Comparison of ENCODE assay signal across 9 cellular contexts in genomic region chr14:20667957-20668356, GRCh38. TPM values are rescaled to one million over a fixed set of nuclear protein-coding genes. Genes with fewer than 3 reads are reported as not detected.
DNase-seq lines count a peak whose midpoint lies in the region; ATAC-seq and TF ChIP-seq lines count a peak whose summit lies in the region.
"Had no signal": no experiment of that assay in that cellular context is flagged by ENCODE, and none has a peak within 500 bp of the region (broad histone marks: within the 10 kb centered on the region; RNA-seq: fewer than 3 reads in every experiment).

No MANE protein-coding gene starts in this region.

- no peaks in the 10 kb centered on the region for H3K9me3 Mint-ChIP-seq in effector memory CD8-positive, alpha-beta T cell
- H3K9me3 Mint-ChIP-seq in chondrocyte (ENCODE audit: low read depth), result no peaks in the 10 kb centered on the region

- DNase-seq in effector memory CD8-positive, alpha-beta T cell, result no peak
- DNase-seq in chondrocyte (ENCODE audit: low spot score), result no peak
- DNase-seq in HCEC 1CT, result no peak
- no peak for DNase-seq in iPS-NIHi7 (ENCODE audit: extremely low spot score)
- no peak for DNase-seq in NCI-H345 (lab: John Stamatoyannopoulos, UW)

- ATAC-seq in GM21447 (IDR thresholded peaks at IDR 0.05; ENCODE audit: unreplicated experiment) (peak; percentile 68), HG03342 (IDR thresholded peaks at IDR 0.05; ENCODE audit: unreplicated experiment) (peak; percentile 75)
- peak; percentile 16 for ATAC-seq in effector memory CD8-positive, alpha-beta T cell (replicated peaks)
- ATAC-seq: HCT116 had no signal

- H3K27me3 Mint-ChIP-seq in effector memory CD8-positive, alpha-beta T cell, result peaks cover 0 to 6% of the 10 kb centered on the region in 2 donors
- peaks cover 50% of the 10 kb centered on the region for H3K27me3 Mint-ChIP-seq in chondrocyte (ENCODE audit: low read depth)

- no peak overlapping the region for H3K4me3 Mint-ChIP-seq in effector memory CD8-positive, alpha-beta T cell
- H3K4me3 Mint-ChIP-seq in chondrocyte (ENCODE audit: unreplicated experiment), result no peak overlapping the region

- TF ChIP-seq POLR2A in GM18526 (IDR thresholded peaks at IDR 0.05; ENCODE audit: extremely low read depth, insufficient read length), result peak; percentile 40

- TF ChIP-seq CTCF in chondrocyte (IDR thresholded peaks at IDR 0.05), result no peak

- peak overlapping the region; percentile 4 to 47 for H3K27ac Mint-ChIP-seq in effector memory CD8-positive, alpha-beta T cell
- no peak overlapping the region for H3K27ac Mint-ChIP-seq in chondrocyte (ENCODE audit: unreplicated experiment)

- peaks cover 17 to 25% of the 10 kb centered on the region in 2 donors for H3K4me1 Mint-ChIP-seq in effector memory CD8-positive, alpha-beta T cell (ENCODE audit: low read depth in 2 of 2)
- peaks cover 5% of the 10 kb centered on the region for H3K4me1 Mint-ChIP-seq in chondrocyte (ENCODE audit: low read depth)

- peaks cover 14% of the 10 kb centered on the region for H3K36me3 Mint-ChIP-seq in effector memory CD8-positive, alpha-beta T cell (ENCODE audit: insufficient read depth)
- no peaks in the 10 kb centered on the region for H3K36me3 Mint-ChIP-seq in chondrocyte (ENCODE audit: low read depth)

RNA-seq across cellular contexts. Expression of gene RNASE4, which starts 16.4 kb away (rescaled TPM):
- total RNA-seq in chondrocyte, result 23.6 to 32.1 TPM (median 28.5 TPM) in 3 replicates

RNA-seq across cellular contexts. Expression of gene ANG, which starts 20.6 kb away (rescaled TPM):
- total RNA-seq in chondrocyte, result 7.3 to 10.2 TPM (median 9.1 TPM) in 3 replicates

RNA-seq across cellular contexts. Expression of gene OR6S1, which starts 26.5 kb away (rescaled TPM):
- not detected in 3 replicates for total RNA-seq in chondrocyte

Comparison
In these comparisons a context has a peak if more than half of its experiments do, and no peak if none do; other contexts are left out.
1. ATAC-seq: peak in every context shown above with its lines; median percentile 75 in HG03342; 68 in GM21447; 16 in effector memory CD8-positive, alpha-beta T cell.